ENCODE assay signal across 8 cellular contexts in the genomic region with DNA sequence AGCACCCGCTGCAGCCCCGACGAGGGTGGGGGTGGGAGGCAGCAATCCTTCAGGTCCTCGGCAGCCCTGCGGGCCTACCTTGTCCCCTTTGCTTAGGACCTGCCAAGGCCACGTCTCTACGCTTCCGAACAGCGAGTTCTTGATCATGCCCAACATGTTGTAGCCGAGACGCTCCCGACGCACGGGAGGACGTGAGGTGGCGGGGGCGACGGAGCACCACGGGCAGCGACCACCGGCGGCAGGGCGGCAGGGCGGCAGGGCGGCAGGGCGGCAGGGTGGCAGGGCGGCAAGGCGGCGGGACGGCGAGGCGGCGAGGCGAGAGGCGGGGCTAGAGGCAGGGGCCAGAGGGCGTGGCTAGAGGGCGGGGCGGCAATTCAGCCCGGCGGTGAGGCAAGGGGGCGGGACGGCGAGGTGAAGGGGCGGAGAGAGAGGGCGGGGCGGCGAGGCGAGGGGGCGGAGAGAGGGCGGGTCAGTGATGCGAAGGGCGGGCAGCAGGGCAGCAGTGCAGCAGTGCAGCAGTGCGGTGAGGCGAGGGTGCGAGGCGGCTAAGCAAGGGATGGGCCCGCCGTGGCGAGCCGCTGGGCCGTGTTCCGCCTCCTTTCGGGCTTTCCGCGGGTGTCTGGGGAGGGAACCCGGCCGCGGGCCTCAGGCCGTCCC. TPM values are rescaled to one million over a fixed set of nuclear protein-coding genes. Genes with fewer than 3 reads are reported as not detected.
DNase-seq lines count a peak whose midpoint lies in the region; ATAC-seq and TF ChIP-seq lines count a peak whose summit lies in the region.

A gene with protein sequence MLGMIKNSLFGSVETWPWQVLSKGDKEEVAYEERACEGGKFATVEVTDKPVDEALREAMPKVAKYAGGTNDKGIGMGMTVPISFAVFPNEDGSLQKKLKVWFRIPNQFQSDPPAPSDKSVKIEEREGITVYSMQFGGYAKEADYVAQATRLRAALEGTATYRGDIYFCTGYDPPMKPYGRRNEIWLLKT (minus strand): TSS at position 307 of the 657 bp plus-strand sequence. CDS start 151 bp downstream, at position 156.

- DNase-seq in CD4-positive, alpha-beta T cell, result peak; percentile 92 to 98 (median 96)
- peak; percentile 76 for DNase-seq in HT1080 (ENCODE audit: low read depth)
- DNase-seq in NOMO-1 treated with dmso at 0.1 percent for 144 hours (lab: John Stamatoyannopoulos, UW; ENCODE audit: unreplicated experiment), result peak; percentile 79
- peak; percentile 83 for DNase-seq in activated CD8-positive, alpha-beta memory T cell treated with anti-CD3 and anti-CD28 coated beads, Interleukin-2, amount 50 U/mL, for 1 hour (ENCODE audit: extremely low read depth)
- DNase-seq in effector memory CD8-positive, alpha-beta T cell, result peak; percentile 96 to 97 (median 97)
- peak; percentile 91 for DNase-seq in mesenchymal stem cell
- peak; percentile 84 for DNase-seq in stimulated activated CD8-positive, alpha-beta memory T cell treated with anti-CD3 and anti-CD28 coated beads, Interleukin-12 subunit alpha, Interleukin-12 subunit beta, amount 100 ng/mL, for 24 hours (ENCODE audit: extremely low read depth)

- peaks cover 18% of the 10 kb centered on the region for H3K4me1 ChIP-seq in mesenchymal stem cell (ENCODE audit: control insufficient read depth, insufficient read depth, low read depth, low read length)

- peak; percentile 87 for ATAC-seq in CD4-positive, alpha-beta T cell (ENCODE audit: poor library complexity)
- ATAC-seq in GM21381 (IDR thresholded peaks at IDR 0.05; ENCODE audit: unreplicated experiment), result peak; percentile 78
- ATAC-seq in effector memory CD8-positive, alpha-beta T cell (replicated peaks), result peak; percentile 89

- peak within 1 kb of the TSS; percentile 94 for H3K9ac ChIP-seq in mesenchymal stem cell (ENCODE audit: low read length)

- no peaks in the 10 kb centered on the region for H3K9me3 Mint-ChIP-seq in CD4-positive, alpha-beta T cell
- no peaks in the 10 kb centered on the region for H3K9me3 Mint-ChIP-seq in effector memory CD8-positive, alpha-beta T cell

- H3K27me3 Mint-ChIP-seq in CD4-positive, alpha-beta T cell, result no peaks in the 10 kb centered on the region
- H3K27me3 Mint-ChIP-seq in effector memory CD8-positive, alpha-beta T cell, result no peaks in the 10 kb centered on the region

- peak within 1 kb of the TSS in 1 of 2 experiments; percentile 98 for H3K14ac ChIP-seq in mesenchymal stem cell (ENCODE audit: low read length in 2 of 2)

- CTCF ChIA-PET in CD4-positive, alpha-beta T cell (lab: Charles Lee), result no interaction called here

- intact Hi-C loops in CD4-positive, alpha-beta T cell (cut with DNase I, micrococcal nuclease), result loop anchor here (2.0 to 10.0 kb wide), 5 partner anchors 101 to 1825 kb away; a partner anchor contains a TSS

- H2BK5ac ChIP-seq in mesenchymal stem cell (ENCODE audit: low read depth, low read length, poor library complexity, severe bottlenecking), result peak within 1 kb of the TSS; percentile 81

- peak within 1 kb of the TSS; percentile 100 for H2BK15ac ChIP-seq in mesenchymal stem cell (ENCODE audit: low read depth, poor library complexity, severe bottlenecking)

- H3K4me3 ChIP-seq in mesenchymal stem cell (ENCODE audit: insufficient read depth in 1 of 2, low read depth in 1 of 2, low read length in 2 of 2), result peak within 1 kb of the TSS; percentile 86 to 98

- H3K27ac Mint-ChIP-seq in CD4-positive, alpha-beta T cell, result peak within 1 kb of the TSS; percentile 89
- H3K27ac Mint-ChIP-seq in effector memory CD8-positive, alpha-beta T cell, result peak within 1 kb of the TSS; percentile 81 to 87

- H3K23ac ChIP-seq in mesenchymal stem cell (ENCODE audit: low read length in 2 of 2), result peak within 1 kb of the TSS in 1 of 2 experiments; percentile 92

- H3K27me3 ChIP-seq in CD4-positive, alpha-beta T cell (ENCODE audit: control insufficient read depth, insufficient read depth, low read length), result no peaks in the 10 kb centered on the region
- H3K27me3 ChIP-seq in mesenchymal stem cell (ENCODE audit: control insufficient read depth in 1 of 2, insufficient read depth in 1 of 2, low read length in 2 of 2), result no peaks in the 10 kb centered on the region

- peaks cover 37% of the 10 kb centered on the region for H3K79me1 ChIP-seq in mesenchymal stem cell (replicated peaks; ENCODE audit: low read length, poor library complexity, severe bottlenecking)

- H3K9me3 ChIP-seq in CD4-positive, alpha-beta T cell (ENCODE audit: control insufficient read depth, low read length), result no peaks in the 10 kb centered on the region
- no peaks in the 10 kb centered on the region for H3K9me3 ChIP-seq in mesenchymal stem cell (ENCODE audit: control insufficient read depth, low read length)

- no peak for TF ChIP-seq CTCF in CD4-positive, alpha-beta T cell (IDR thresholded peaks at IDR 0.05)

- peak within 1 kb of the TSS; percentile 44 to 89 for H2BK12ac ChIP-seq in mesenchymal stem cell (ENCODE audit: low read length in 2 of 2)

- peaks cover 42% of the 10 kb centered on the region for H3K4me1 Mint-ChIP-seq in CD4-positive, alpha-beta T cell (ENCODE audit: low read depth)
- peaks cover 25 to 37% of the 10 kb centered on the region in 2 donors for H3K4me1 Mint-ChIP-seq in effector memory CD8-positive, alpha-beta T cell (ENCODE audit: low read depth in 2 of 2)

- peak within 1 kb of the TSS; percentile 96 for H3K4me2 ChIP-seq in mesenchymal stem cell (ENCODE audit: low read length, poor library complexity, severe bottlenecking)

- H4K91ac ChIP-seq in mesenchymal stem cell (ENCODE audit: low read length), result peak within 1 kb of the TSS; percentile 89

- POLR2A ChIA-PET in CD4-positive, alpha-beta T cell (lab: Charles Lee), result interaction anchor here (0.7 to 1.4 kb wide), 3 partner anchors 44 to 274 kb away, joined by 3 to 12 read pairs (median 3); a partner anchor contains a TSS

- H3K4ac ChIP-seq in mesenchymal stem cell (ENCODE audit: low read depth in 1 of 2, low read length in 2 of 2), result peak within 1 kb of the TSS; percentile 79 to 94

- H3K36me3 Mint-ChIP-seq in CD4-positive, alpha-beta T cell (ENCODE audit: low read depth), result peaks cover 14% of the 10 kb centered on the region
- H3K36me3 Mint-ChIP-seq in effector memory CD8-positive, alpha-beta T cell (ENCODE audit: insufficient read depth), result peaks cover 3% of the 10 kb centered on the region

- peak within 1 kb of the TSS; percentile 89 for H2BK120ac ChIP-seq in mesenchymal stem cell (ENCODE audit: low read depth, low read length)

- peak within 1 kb of the TSS; percentile 93 for H4K8ac ChIP-seq in mesenchymal stem cell (ENCODE audit: low read length)

- WGBS in mesenchymal stem cell, result under 1% methylated on average over 60 of the region's 69 CpGs

- peak within 1 kb of the TSS; percentile 32 for H3K27ac ChIP-seq in CD4-positive, alpha-beta T cell (ENCODE audit: low read depth, low read length)
- peak within 1 kb of the TSS; percentile 79 for H3K27ac ChIP-seq in mesenchymal stem cell (ENCODE audit: low read length, poor library complexity, severe bottlenecking)

- peak within 1 kb of the TSS; percentile 94 for H2AFZ ChIP-seq in mesenchymal stem cell (ENCODE audit: low read depth, low read length)

- H3K36me3 ChIP-seq in mesenchymal stem cell (ENCODE audit: control insufficient read depth in 1 of 2, insufficient read depth in 2 of 2, low read depth in 1 of 2, low read length in 2 of 2), result peaks cover 0 to 13% of the 10 kb centered on the region in 2 experiments

- peak within 1 kb of the TSS; percentile 100 for H3K18ac ChIP-seq in mesenchymal stem cell (ENCODE audit: low read depth in 1 of 2, low read length in 2 of 2)

- H2AK5ac ChIP-seq in mesenchymal stem cell (ENCODE audit: low read length, severe bottlenecking), result no peak within 1 kb of the TSS

- peak within 1 kb of the TSS; percentile 93 for H3K4me3 Mint-ChIP-seq in CD4-positive, alpha-beta T cell
- peak within 1 kb of the TSS; percentile 88 to 93 for H3K4me3 Mint-ChIP-seq in effector memory CD8-positive, alpha-beta T cell

RNA-seq across cellular contexts. Expression of the gene that starts here (rescaled TPM):
- total RNA-seq in CD4-positive, alpha-beta T cell, result 10 to 100 TPM; 11.9 to 12.5 TPM
- total RNA-seq in HT1080 (2014; rRNA removed; shearing (Covaris generic)), result 9.7 and 26.2 TPM in 2 replicates
- polyA plus RNA-seq in HT1080 (2015; cell fraction: cytosol; rRNA removed), result 53.6 and 58.6 TPM in 2 replicates
- polyA plus RNA-seq in HT1080 (2015; cell fraction: nucleus; rRNA removed), result 27.4 and 32.5 TPM in 2 replicates
- polyA plus RNA-seq in mesenchymal stem cell (2013, experiment 1 of 2), result 91.3 TPM
- polyA plus RNA-seq in mesenchymal stem cell (2013, experiment 2 of 2), result 90.4 TPM

Comparison
In these comparisons a context has a peak if more than half of its experiments do, and no peak if none do; other contexts are left out.
1. Peak in every context shown above with its lines: DNase-seq, ATAC-seq, H3K4me3 ChIP-seq and H3K27ac ChIP-seq.